Comparison of ENCODE assay signal across 23 cellular contexts in genomic region chr7:151137076-151137611, GRCh38. TPM values are rescaled to one million over a fixed set of nuclear protein-coding genes. Genes with fewer than 3 reads are reported as not detected.
A peak's percentile ranks its signal among the peaks of the same experiment; 100 is the strongest.
DNase-seq lines count a peak whose midpoint lies in the region; ATAC-seq, FAIRE-seq and TF ChIP-seq lines count a peak whose summit lies in the region.
"Had no signal": no experiment of that assay in that cellular context is flagged by ENCODE, and none has a peak within 500 bp of the region (broad histone marks: within the 10 kb centered on the region; RNA-seq: fewer than 3 reads in every experiment).

No MANE protein-coding gene starts in this region.

- POLR2A ChIA-PET in WTC11 (lab: Charles Lee), result no interaction called here
- POLR2A ChIA-PET in activated CD4-positive, alpha-beta T cell treated with anti-CD3 and anti-CD28 coated beads, Interleukin-2, amount 10 ng/mL, durations not matched to agents 7 days and 5 days (lab: Charles Lee), result no interaction called here

- H3K4me3 Mint-ChIP-seq in GM23338, result no peak overlapping the region; the same call in 2 of the 3 replicates
- no peak overlapping the region for H3K4me3 Mint-ChIP-seq in WTC11
- no peak overlapping the region for H3K4me3 Mint-ChIP-seq in activated CD4-positive, alpha-beta T cell treated with anti-CD3 and anti-CD28 coated beads, Interleukin-2, amount 10 ng/mL, durations not matched to agents 7 days and 5 days
- H3K4me3 Mint-ChIP-seq: activated CD8-positive, alpha-beta T cell treated with anti-CD3 and anti-CD28 coated beads for 36 hours; activated T-helper 17 cell treated with anti-CD3 and anti-CD28 coated beads, Interleukin-2, amount 50 U/mL, for 72 hours; IgD-negative memory B cell; T-cell had no signal

- no peaks in the 10 kb centered on the region for H3K9me3 Mint-ChIP-seq in GM23338
- no peaks in the 10 kb centered on the region for H3K9me3 Mint-ChIP-seq in WTC11
- no peaks in the 10 kb centered on the region for H3K9me3 Mint-ChIP-seq in activated CD4-positive, alpha-beta T cell treated with anti-CD3 and anti-CD28 coated beads, Interleukin-2, amount 10 ng/mL, durations not matched to agents 7 days and 5 days
- H3K9me3 Mint-ChIP-seq: activated CD8-positive, alpha-beta T cell treated with anti-CD3 and anti-CD28 coated beads for 36 hours; activated T-helper 17 cell treated with anti-CD3 and anti-CD28 coated beads, Interleukin-2, amount 50 U/mL, for 72 hours; IgD-negative memory B cell; T-cell had no signal

- no peak overlapping the region for H3K4me2 ChIP-seq in GM23338

- no peak for TF ChIP-seq CTCF in GM23338 (conservative IDR thresholded peaks at IDR 0.05; ENCODE audit: low read depth in 2 of 2)
- TF ChIP-seq CTCF in WTC11 (IDR thresholded peaks at IDR 0.05), result no peak

- H3K27ac ChIP-seq in GM23338 (ENCODE audit: low read depth), result no peak overlapping the region
- H3K27ac ChIP-seq: gastroesophageal sphincter, uterus had no signal

- H3K36me3 Mint-ChIP-seq in GM23338 (ENCODE audit: low read depth) (peaks cover 20% of the 10 kb centered on the region), WTC11 (peaks cover 24% of the 10 kb centered on the region)
- H3K36me3 Mint-ChIP-seq in activated CD4-positive, alpha-beta T cell treated with anti-CD3 and anti-CD28 coated beads, Interleukin-2, amount 10 ng/mL, durations not matched to agents 7 days and 5 days (ENCODE audit: low read depth), result no peaks in the 10 kb centered on the region
- H3K36me3 Mint-ChIP-seq: IgD-negative memory B cell had no signal

- CTCF ChIA-PET in WTC11 (lab: Charles Lee), result interaction anchor here (0.8 to 4.3 kb wide), 9 partner anchors 9 to 107 kb away, joined by 3 to 59 read pairs (median 7); partner anchors contain the start of gene GBX1
- CTCF ChIA-PET in activated CD4-positive, alpha-beta T cell treated with anti-CD3 and anti-CD28 coated beads, Interleukin-2, amount 10 ng/mL, durations not matched to agents 7 days and 5 days (lab: Charles Lee), result interaction anchor here (0.9 kb wide), 1 partner anchor 13 kb away, joined by 4 read pairs; no protein-coding TSS in a partner anchor

- no peaks in the 10 kb centered on the region for H3K9me2 ChIP-seq in GM23338 (ENCODE audit: insufficient read depth)

- no peak overlapping the region for H3K4me3 ChIP-seq in GM23338
- H3K4me3 ChIP-seq: gastroesophageal sphincter, skin epidermis, uterus had no signal

- H4K20me1 ChIP-seq in GM23338 (replicated peaks; ENCODE audit: insufficient read depth), result peaks cover 7% of the 10 kb centered on the region

- no peaks in the 10 kb centered on the region for H3K79me2 ChIP-seq in GM23338 (replicated peaks; ENCODE audit: insufficient read depth)

- TF ChIP-seq POLR2A in H54 (IDR thresholded peaks at IDR 0.05; ENCODE audit: low read depth, low read length), result no peak
- no peak for TF ChIP-seq POLR2A in GM18505 (IDR thresholded peaks at IDR 0.05; ENCODE audit: borderline replicate concordance, extremely low read depth, insufficient read depth, insufficient read length)

- no peak for FAIRE-seq in H54 (lab: Jason Lieb, UNC)

- no peaks in the 10 kb centered on the region for H3K36me3 ChIP-seq in GM23338 (ENCODE audit: insufficient read depth)
- H3K36me3 ChIP-seq: uterus had no signal

- peaks cover 23% of the 10 kb centered on the region for H3K4me1 ChIP-seq in GM23338 (ENCODE audit: insufficient read depth)
- H3K4me1 ChIP-seq: gastroesophageal sphincter, uterus had no signal

- 0 out of 2 replicates have a peak, but pooled peaks cover 2% of the 10 kb centered on the region for H3F3A ChIP-seq in GM23338 (replicated peaks; ENCODE audit: low read depth)

- H3K4me1 Mint-ChIP-seq in GM23338, result peaks cover 43% of the 10 kb centered on the region
- peaks cover 21% of the 10 kb centered on the region for H3K4me1 Mint-ChIP-seq in WTC11
- no peaks in the 10 kb centered on the region for H3K4me1 Mint-ChIP-seq in activated CD4-positive, alpha-beta T cell treated with anti-CD3 and anti-CD28 coated beads, Interleukin-2, amount 10 ng/mL, durations not matched to agents 7 days and 5 days
- H3K4me1 Mint-ChIP-seq: activated T-helper 17 cell treated with anti-CD3 and anti-CD28 coated beads, Interleukin-2, amount 50 U/mL, for 72 hours; IgD-negative memory B cell; T-cell had no signal

- no peak overlapping the region for H2AFZ ChIP-seq in GM23338

- peak; percentile 49 for ATAC-seq in GM23338
- ATAC-seq in WTC11, result peak; percentile 24
- no peak for ATAC-seq in GM18505 (IDR thresholded peaks at IDR 0.05; ENCODE audit: unreplicated experiment)
- ATAC-seq: activated CD8-positive, alpha-beta T cell treated with anti-CD3 and anti-CD28 coated beads for 36 hours; activated T-helper 17 cell treated with anti-CD3 and anti-CD28 coated beads, Interleukin-2, amount 50 U/mL, for 72 hours; gastroesophageal sphincter; T-cell had no signal

- DNase-seq in GM23338 (ENCODE audit: low spot score) (peak; percentile 50), WTC11 (ENCODE audit: low spot score) (peak; percentile 39), iPS-NIHi11 (ENCODE audit: low spot score) (peak; percentile 55), retina (peak; percentile 69), H54 (ENCODE audit: insufficient read length, low spot score) (no peak)
- DNase-seq in activated CD4-positive, alpha-beta T cell treated with anti-CD3 and anti-CD28 coated beads, Interleukin-2, amount 10 ng/mL, durations not matched to agents 7 days and 5 days, result no peak
- DNase-seq: activated CD8-positive, alpha-beta T cell treated with anti-CD3 and anti-CD28 coated beads for 36 hours; AML-193; caudate nucleus; COR-L47; NCI-H1694 treated with DMSO at 0.1 percent for 48 hours; RPMI8226; stimulated activated CD4-positive, alpha-beta T cell treated with anti-CD3 and anti-CD28 coated beads, Interleukin-4, amount 100 ng/mL, for 1 hour; T-cell had no signal

- no peak overlapping the region for H3K27ac Mint-ChIP-seq in GM23338
- no peak overlapping the region for H3K27ac Mint-ChIP-seq in WTC11
- no peak overlapping the region for H3K27ac Mint-ChIP-seq in activated CD4-positive, alpha-beta T cell treated with anti-CD3 and anti-CD28 coated beads, Interleukin-2, amount 10 ng/mL, durations not matched to agents 7 days and 5 days
- H3K27ac Mint-ChIP-seq: activated CD8-positive, alpha-beta T cell treated with anti-CD3 and anti-CD28 coated beads for 36 hours; activated T-helper 17 cell treated with anti-CD3 and anti-CD28 coated beads, Interleukin-2, amount 50 U/mL, for 72 hours; T-cell had no signal

- H3K27me3 ChIP-seq in GM23338 (ENCODE audit: insufficient read depth), result peaks cover 20% of the 10 kb centered on the region
- H3K27me3 ChIP-seq: gastroesophageal sphincter, uterus had no signal

- H3K27me3 Mint-ChIP-seq in GM23338 (ENCODE audit: insufficient read depth, low read depth, poor library complexity) (peaks cover 19% of the 10 kb centered on the region), WTC11 (ENCODE audit: low read depth) (no peaks in the 10 kb centered on the region)
- no peaks in the 10 kb centered on the region for H3K27me3 Mint-ChIP-seq in activated CD4-positive, alpha-beta T cell treated with anti-CD3 and anti-CD28 coated beads, Interleukin-2, amount 10 ng/mL, durations not matched to agents 7 days and 5 days
- H3K27me3 Mint-ChIP-seq: activated CD8-positive, alpha-beta T cell treated with anti-CD3 and anti-CD28 coated beads for 36 hours; activated T-helper 17 cell treated with anti-CD3 and anti-CD28 coated beads, Interleukin-2, amount 50 U/mL, for 72 hours; IgD-negative memory B cell; T-cell had no signal

TF ChIP-seq in GM23338, 12 proteins besides CTCF, POLR2A, EP300 and RAD21 (continues in another document):
- TF ChIP-seq EZH2 (IDR thresholded peaks at IDR 0.05; ENCODE audit: low read depth, unreplicated experiment), result no peak
- TF ChIP-seq POLR2AphosphoS5 (IDR thresholded peaks at IDR 0.05; ENCODE audit: low read depth), result no peak

TF ChIP-seq in WTC11, 78 proteins besides CTCF, POLR2A, EP300 and RAD21:
- TF ChIP-seq NFE2L1 (CRISPR knock-in tag; IDR thresholded peaks at IDR 0.05) (no peak), ZNF416 (CRISPR knock-in tag; IDR thresholded peaks at IDR 0.05) (no peak), TEAD4 (CRISPR knock-in tag; IDR thresholded peaks at IDR 0.05) (no peak)

RNA-seq across cellular contexts. Expression of gene GBX1, which starts 30.4 kb away (rescaled TPM):
- total RNA-seq in GM23338 (2014; rRNA removed; shearing (Covaris generic)), result 0.24 and 1.8 TPM in 2 replicates
- polyA plus RNA-seq in GM23338 (2016; fragmentation: Nextera tagmentation; extraction: Ambion mirVana), result not detected in 2 replicates
- total RNA-seq in WTC11 (2021), result 0.27 to 0.55 TPM in 2 of 3 replicates, not detected in the other
- not detected for total RNA-seq in activated CD4-positive, alpha-beta T cell treated with anti-CD3 and anti-CD28 coated beads, Interleukin-2, amount 10 ng/mL, durations not matched to agents 7 days and 5 days
- total RNA-seq: activated CD8-positive, alpha-beta T cell treated with anti-CD3 and anti-CD28 coated beads for 36 hours; gastroesophageal sphincter; osteocyte; T-cell had no signal
- polyA plus RNA-seq: esophagus, IgD-negative memory B cell had no signal

RNA-seq across cellular contexts. Expression of gene ASB10, which starts 49.9 kb away (rescaled TPM):
- not detected in 2 replicates for total RNA-seq in GM23338 (2014; rRNA removed; shearing (Covaris generic))
- not detected in 2 replicates for polyA plus RNA-seq in GM23338 (2016; fragmentation: Nextera tagmentation; extraction: Ambion mirVana)
- total RNA-seq in WTC11 (2021), result not detected in 3 replicates
- not detected for total RNA-seq in activated CD4-positive, alpha-beta T cell treated with anti-CD3 and anti-CD28 coated beads, Interleukin-2, amount 10 ng/mL, durations not matched to agents 7 days and 5 days
- total RNA-seq: activated CD8-positive, alpha-beta T cell treated with anti-CD3 and anti-CD28 coated beads for 36 hours; activated T-helper 17 cell treated with anti-CD3 and anti-CD28 coated beads, Interleukin-2, amount 50 U/mL, for 72 hours; gastroesophageal sphincter; lower leg skin; osteocyte; T-cell; uterus had no signal
- polyA plus RNA-seq: IgD-negative memory B cell had no signal

RNA-seq across cellular contexts. Expression of gene AGAP3, which starts 50.9 kb away (rescaled TPM):
- total RNA-seq in GM23338 (2014; rRNA removed; shearing (Covaris generic)), result 32.2 and 39.2 TPM in 2 replicates
- 24.0 and 24.9 TPM in 2 replicates for polyA plus RNA-seq in GM23338 (2016; fragmentation: Nextera tagmentation; extraction: Ambion mirVana)
- 107 to 163 TPM (median 113 TPM) in 3 replicates for total RNA-seq in WTC11 (2021)
- total RNA-seq in activated CD4-positive, alpha-beta T cell treated with anti-CD3 and anti-CD28 coated beads, Interleukin-2, amount 10 ng/mL, durations not matched to agents 7 days and 5 days, result 10 to 100 TPM; 18.1 to 19.7 TPM

RNA-seq across cellular contexts. Expression of gene TMUB1, which starts 53.9 kb away (rescaled TPM):
- total RNA-seq in GM23338 (2014; rRNA removed; shearing (Covaris generic)), result 37.1 and 61.1 TPM in 2 replicates
- polyA plus RNA-seq in GM23338 (2016; fragmentation: Nextera tagmentation; extraction: Ambion mirVana), result 47.6 and 59.6 TPM in 2 replicates
- 61.3 to 72.8 TPM (median 62.5 TPM) in 3 replicates for total RNA-seq in WTC11 (2021)
- 10 to 100 TPM; 73.7 to 77.1 TPM for total RNA-seq in activated CD4-positive, alpha-beta T cell treated with anti-CD3 and anti-CD28 coated beads, Interleukin-2, amount 10 ng/mL, durations not matched to agents 7 days and 5 days

RNA-seq across cellular contexts. Expression of gene FASTK, which starts 56.5 kb away (rescaled TPM):
- 42.5 and 57.4 TPM in 2 replicates for total RNA-seq in GM23338 (2014; rRNA removed; shearing (Covaris generic))
- polyA plus RNA-seq in GM23338 (2016; fragmentation: Nextera tagmentation; extraction: Ambion mirVana), result 36.4 and 37.4 TPM in 2 replicates
- total RNA-seq in WTC11 (2021), result 62.1 to 70.2 TPM (median 67.7 TPM) in 3 replicates
- 10 to 100 TPM; 76.4 to 85.9 TPM for total RNA-seq in activated CD4-positive, alpha-beta T cell treated with anti-CD3 and anti-CD28 coated beads, Interleukin-2, amount 10 ng/mL, durations not matched to agents 7 days and 5 days

Comparison
In these comparisons a context has a peak if more than half of its experiments do, and no peak if none do; other contexts are left out.
1. DNase-seq: peak in GM23338 (single experiment), WTC11 (single experiment), iPS-NIHi11 (single experiment) and retina (single experiment); none in activated CD4-positive, alpha-beta T cell treated with anti-CD3 and anti-CD28 coated beads, Interleukin-2, amount 10 ng/mL, durations not matched to agents 7 days and 5 days (single experiment) and H54 (single experiment).